Comparison of ENCODE assay signal across 12 cellular contexts in the genomic region with DNA sequence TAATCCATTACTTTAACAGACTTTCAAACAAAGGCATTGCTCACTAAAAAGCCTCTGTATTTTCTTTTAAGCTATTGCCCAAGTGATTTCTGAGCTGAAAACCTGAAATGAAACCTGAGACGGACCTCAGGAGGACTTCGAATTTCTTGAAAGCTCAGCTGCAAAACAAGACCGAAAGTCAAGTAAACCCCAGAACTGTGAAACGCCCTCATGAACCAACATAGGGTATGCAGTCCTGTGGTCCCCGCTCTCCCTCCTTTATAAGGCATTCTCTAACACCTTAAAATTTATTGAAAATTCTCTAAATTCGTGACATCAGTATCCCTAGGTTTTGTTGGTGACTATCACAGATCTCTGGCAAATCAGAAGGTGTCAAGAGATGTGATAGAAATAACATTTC.
DNase-seq lines count a peak whose midpoint lies in the region; ATAC-seq, FAIRE-seq and TF ChIP-seq lines count a peak whose summit lies in the region.
"Had no signal": no experiment of that assay in that cellular context is flagged by ENCODE, and none has a peak within 500 bp of the region (broad histone marks: within the 10 kb centered on the region; RNA-seq: fewer than 3 reads in every experiment).

No MANE protein-coding gene starts in this region.

- ATAC-seq in GM19438 (IDR thresholded peaks at IDR 0.05; ENCODE audit: low read depth, unreplicated experiment) (peak; percentile 72), HG02852 (IDR thresholded peaks at IDR 0.05; ENCODE audit: unreplicated experiment) (peak; percentile 71), HG03521 (IDR thresholded peaks at IDR 0.05; ENCODE audit: unreplicated experiment) (peak; percentile 73)
- ATAC-seq: gastroesophageal sphincter had no signal

- DNase-seq in GM12892 (ENCODE audit: insufficient read length) (no peak), globus pallidus (ENCODE audit: low spot score) (no peak), NCI-H146 treated with DMSO at 0.1 percent for 48 hours (lab: John Stamatoyannopoulos, UW; ENCODE audit: unreplicated experiment) (no peak), NCI-H1048 (lab: John Stamatoyannopoulos, UW) (no peak), NCI-H2107 (lab: John Stamatoyannopoulos, UW) (no peak)
- DNase-seq: colonic mucosa, mesenchymal stem cell, NCI-H1694 had no signal

- TF ChIP-seq POLR2A in GM12892 (IDR thresholded peaks at IDR 0.05; ENCODE audit: low read depth, low read length): no peak

- peak; percentile 89 for FAIRE-seq in GM12892 (lab: Jason Lieb, UNC)
